1 cellular context compared by ENCODE assay signal in the genomic region with DNA sequence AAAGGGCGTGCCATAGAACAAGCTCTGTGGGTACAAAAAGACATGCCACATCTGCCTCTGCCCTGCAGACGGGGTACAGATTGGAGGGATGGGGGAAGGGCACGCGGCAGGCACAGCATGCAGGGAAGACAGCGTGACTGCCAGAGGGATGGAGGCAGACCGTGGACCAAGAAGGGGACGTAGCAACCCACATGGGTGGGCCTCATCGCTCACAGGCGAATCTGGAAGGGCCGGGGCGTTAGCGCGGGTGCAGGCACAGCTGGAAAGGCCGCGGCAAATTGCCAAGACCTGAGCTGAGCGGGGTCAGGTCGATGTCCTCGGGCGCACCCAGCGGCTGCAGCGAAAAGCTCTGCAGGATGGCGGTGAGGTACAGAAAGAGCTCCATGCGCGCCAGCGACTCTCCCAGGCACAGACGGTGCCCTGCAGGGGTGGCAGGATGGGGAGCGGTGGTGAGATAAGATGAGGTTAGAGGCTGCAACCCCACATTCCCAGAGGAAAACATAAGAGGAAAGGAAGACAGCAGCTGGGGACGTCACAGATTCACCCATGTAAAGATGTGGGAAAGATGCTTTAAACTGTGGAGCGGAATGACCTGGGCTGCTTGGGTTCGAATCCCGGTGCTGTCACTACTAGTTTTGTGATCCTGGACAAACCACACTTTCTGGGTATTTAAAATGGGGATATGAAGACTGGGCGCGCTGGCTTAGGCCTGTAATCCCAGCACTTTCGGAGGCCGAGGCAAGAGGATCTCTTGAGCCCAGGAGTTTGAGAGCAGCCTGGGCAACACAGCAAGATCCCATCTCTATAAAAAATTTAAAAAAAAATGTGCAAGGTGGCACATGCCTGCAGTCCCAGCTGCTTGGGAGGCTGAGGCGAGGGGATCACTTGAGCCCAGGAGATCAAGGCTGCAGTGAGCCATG.
TF ChIP-seq lines count a peak whose summit lies in the region.

No MANE protein-coding gene starts in this region.

TF ChIP-seq in GM12878, 131 proteins besides CTCF, POLR2A, EP300 and RAD21:
- 0 out of 2 replicates have a peak, but pooled peaks have one; percentile 16 for TF ChIP-seq YY1 (IDR thresholded peaks at IDR 0.05; ENCODE audit: low read depth, low read length)
- TF ChIP-seq TCF12 (IDR thresholded peaks at IDR 0.05; ENCODE audit: low read depth, low read length) = 0 out of 2 replicates have a peak, but pooled peaks have one; percentile 18
- peak; percentile 76 for TF ChIP-seq NR2F1 (conservative IDR thresholded peaks at IDR 0.05)
- 0 out of 2 replicates have a peak, but pooled peaks have one; percentile 13 for TF ChIP-seq SMC3 (IDR thresholded peaks at IDR 0.05; ENCODE audit: borderline replicate concordance, low read length)
TF ChIP-seq in GM12878: peak in this region for 4; not testable (repeated sequence) for 127.
